ENCODE assay signal across 30 cellular contexts in genomic region chr5:117680421-117680820, GRCh38.
A peak's percentile ranks its signal among the peaks of the same experiment; 100 is the strongest.
DNase-seq lines count a peak whose midpoint lies in the region; ATAC-seq and TF ChIP-seq lines count a peak whose summit lies in the region.
"Had no signal": no experiment of that assay in that cellular context is flagged by ENCODE, and none has a peak within 500 bp of the region (broad histone marks: within the 10 kb centered on the region; RNA-seq: fewer than 3 reads in every experiment).

No MANE protein-coding gene starts in this region.

- DNase-seq in BJ (ENCODE audit: low read depth) (peak; percentile 57), LHCN-M2 (ENCODE audit: low read depth) (peak; percentile 49), choroid plexus epithelial cell (ENCODE audit: low read depth) (peak; percentile 2), NCI-H524 (lab: John Stamatoyannopoulos, UW) (no peak), DMS79 treated with DMSO at 0.1 percent for 48 hours (lab: John Stamatoyannopoulos, UW) (no peak)
- no peak for DNase-seq in activated naive CD4-positive, alpha-beta T cell treated with anti-CD3 and anti-CD28 coated beads, Interleukin-2, amount 10 ng/mL, durations not matched to agents 7 days and 5 days
- DNase-seq: activated CD4-positive, alpha-beta T cell treated with anti-CD3 and anti-CD28 coated beads, Interleukin-2, amount 10 ng/mL, durations not matched to agents 24 days and 14 days; activated gamma-delta T cell; activated naive CD8-positive, alpha-beta T cell treated with anti-CD3 and anti-CD28 coated beads, Interleukin-2, amount 10 ng/mL, durations not matched to agents 7 days and 5 days; activated T-cell treated with anti-CD3 and anti-CD28 coated beads, Interleukin-2, amount 50 U/mL, for 1 hour; body of pancreas; DMS153; effector CD4-positive, alpha-beta T cell; glutamatergic neuron; left colon; NCI-H1105; NCI-H187; NCI-H446 treated with DMSO at 0.1 percent for 48 hours; pancreas; SJCRH30; stimulated activated naive CD4-positive, alpha-beta T cell treated with Interleukin-2 at 50 U/mL for 16 hours; T-helper 9 cell; upper lobe of right lung had no signal

- peaks cover 42% of the 10 kb centered on the region for H3K4me1 Mint-ChIP-seq in nephron
- H3K4me1 Mint-ChIP-seq in activated naive CD4-positive, alpha-beta T cell treated with anti-CD3 and anti-CD28 coated beads, Interleukin-2, amount 10 ng/mL, durations not matched to agents 7 days and 5 days, result no peaks in the 10 kb centered on the region
- H3K4me1 Mint-ChIP-seq: activated CD4-positive, alpha-beta T cell treated with anti-CD3 and anti-CD28 coated beads, Interleukin-2, amount 10 ng/mL, durations not matched to agents 24 days and 14 days; activated naive CD8-positive, alpha-beta T cell treated with anti-CD3 and anti-CD28 coated beads, Interleukin-2, amount 10 ng/mL, durations not matched to agents 7 days and 5 days; B cell had no signal

- no peaks in the 10 kb centered on the region for H3K9me3 Mint-ChIP-seq in nephron
- H3K9me3 Mint-ChIP-seq in activated naive CD4-positive, alpha-beta T cell treated with anti-CD3 and anti-CD28 coated beads, Interleukin-2, amount 10 ng/mL, durations not matched to agents 7 days and 5 days, result peaks cover 5% of the 10 kb centered on the region
- H3K9me3 Mint-ChIP-seq: activated CD4-positive, alpha-beta T cell treated with anti-CD3 and anti-CD28 coated beads, Interleukin-2, amount 10 ng/mL, durations not matched to agents 24 days and 14 days; GM23338; neural progenitor cell had no signal

- POLR2A ChIA-PET in BJ (lab: Charles Lee), result interaction anchor here (0.7 kb wide), 1 partner anchor 69 kb away, joined by 5 read pairs; no protein-coding TSS in a partner anchor

- H3K36me3 Mint-ChIP-seq in nephron (ENCODE audit: low read depth), result no peaks in the 10 kb centered on the region
- H3K36me3 Mint-ChIP-seq in activated naive CD4-positive, alpha-beta T cell treated with anti-CD3 and anti-CD28 coated beads, Interleukin-2, amount 10 ng/mL, durations not matched to agents 7 days and 5 days, result no peaks in the 10 kb centered on the region
- H3K36me3 Mint-ChIP-seq: activated naive CD8-positive, alpha-beta T cell treated with anti-CD3 and anti-CD28 coated beads, Interleukin-2, amount 10 ng/mL, durations not matched to agents 7 days and 5 days; neural progenitor cell had no signal

- H3K4me3 ChIP-seq in BJ (ENCODE audit: low read depth, low read length) (no peak overlapping the region), choroid plexus epithelial cell (ENCODE audit: low read depth, low read length) (no peak overlapping the region)
- H3K4me3 ChIP-seq: body of pancreas, GM23338, K562, neural progenitor cell, pancreas, SJCRH30, smooth muscle cell, upper lobe of right lung had no signal

- no peak for TF ChIP-seq CTCF in BJ (IDR thresholded peaks at IDR 0.05; ENCODE audit: insufficient read depth, low read depth, low read length)
- TF ChIP-seq CTCF in choroid plexus epithelial cell (conservative IDR thresholded peaks at IDR 0.05; ENCODE audit: low read depth, low read length), result no peak
- no peak for TF ChIP-seq CTCF in nephron (IDR thresholded peaks at IDR 0.05; ENCODE audit: unreplicated experiment in 3 of 3)

- no peaks in the 10 kb centered on the region for H3K36me3 ChIP-seq in BJ (ENCODE audit: control insufficient read depth, insufficient read depth, low read length)
- H3K36me3 ChIP-seq: neural progenitor cell, pancreas, SJCRH30, upper lobe of right lung had no signal

- peak overlapping the region in 2 of 3 experiments; percentile 41 to 66 for H3K27ac Mint-ChIP-seq in nephron
- H3K27ac Mint-ChIP-seq in activated naive CD4-positive, alpha-beta T cell treated with anti-CD3 and anti-CD28 coated beads, Interleukin-2, amount 10 ng/mL, durations not matched to agents 7 days and 5 days, result no peak overlapping the region
- H3K27ac Mint-ChIP-seq: activated CD4-positive, alpha-beta T cell treated with anti-CD3 and anti-CD28 coated beads, Interleukin-2, amount 10 ng/mL, durations not matched to agents 24 days and 14 days; activated naive CD8-positive, alpha-beta T cell treated with anti-CD3 and anti-CD28 coated beads, Interleukin-2, amount 10 ng/mL, durations not matched to agents 7 days and 5 days; B cell; GM23338; neural progenitor cell had no signal

- H3K27me3 Mint-ChIP-seq in nephron (ENCODE audit: low read depth), result no peaks in the 10 kb centered on the region
- H3K27me3 Mint-ChIP-seq in activated naive CD4-positive, alpha-beta T cell treated with anti-CD3 and anti-CD28 coated beads, Interleukin-2, amount 10 ng/mL, durations not matched to agents 7 days and 5 days, result no peaks in the 10 kb centered on the region
- H3K27me3 Mint-ChIP-seq: activated CD4-positive, alpha-beta T cell treated with anti-CD3 and anti-CD28 coated beads, Interleukin-2, amount 10 ng/mL, durations not matched to agents 24 days and 14 days; activated naive CD8-positive, alpha-beta T cell treated with anti-CD3 and anti-CD28 coated beads, Interleukin-2, amount 10 ng/mL, durations not matched to agents 7 days and 5 days; B cell had no signal

- peak overlapping the region in 1 of 3 experiments; percentile 20 for H3K4me3 Mint-ChIP-seq in nephron
- H3K4me3 Mint-ChIP-seq in activated naive CD4-positive, alpha-beta T cell treated with anti-CD3 and anti-CD28 coated beads, Interleukin-2, amount 10 ng/mL, durations not matched to agents 7 days and 5 days, result no peak overlapping the region
- H3K4me3 Mint-ChIP-seq: activated CD4-positive, alpha-beta T cell treated with anti-CD3 and anti-CD28 coated beads, Interleukin-2, amount 10 ng/mL, durations not matched to agents 24 days and 14 days; activated naive CD8-positive, alpha-beta T cell treated with anti-CD3 and anti-CD28 coated beads, Interleukin-2, amount 10 ng/mL, durations not matched to agents 7 days and 5 days; B cell; GM23338; neural progenitor cell had no signal

- CTCF ChIA-PET in BJ (lab: Yijun Ruan, JAX), result no interaction called here
- CTCF ChIA-PET in activated naive CD4-positive, alpha-beta T cell treated with anti-CD3 and anti-CD28 coated beads, Interleukin-2, amount 10 ng/mL, durations not matched to agents 7 days and 5 days (lab: Charles Lee), result no interaction called here

- H3K27me3 ChIP-seq in BJ (ENCODE audit: control insufficient read depth, insufficient read depth, low read length), result no peaks in the 10 kb centered on the region
- H3K27me3 ChIP-seq: body of pancreas, neural progenitor cell, pancreas, SJCRH30, upper lobe of right lung had no signal

- ATAC-seq in GM19023 (IDR thresholded peaks at IDR 0.05; ENCODE audit: unreplicated experiment), result no peak
- ATAC-seq: body of pancreas, GM23338, K562, left colon, pancreas, upper lobe of right lung had no signal

Comparison
In these comparisons a context has a peak if more than half of its experiments do, and no peak if none do; other contexts are left out.
1. DNase-seq: peak in BJ (single experiment), LHCN-M2 (single experiment) and choroid plexus epithelial cell (single experiment); none in NCI-H524 (0 of 2), activated naive CD4-positive, alpha-beta T cell treated with anti-CD3 and anti-CD28 coated beads, Interleukin-2, amount 10 ng/mL, durations not matched to agents 7 days and 5 days (single experiment) and DMS79 treated with DMSO at 0.1 percent for 48 hours (single experiment).